Comparison of ENCODE assay signal across 1 cellular context in genomic region chr10:72085864-72086465, GRCh38.
TF ChIP-seq lines count a peak whose summit lies in the region.

No MANE protein-coding gene starts in this region.

TF ChIP-seq in WTC11, 78 proteins besides CTCF, POLR2A, EP300 and RAD21 (continued from another document):
- TF ChIP-seq TP53 (CRISPR knock-in tag; IDR thresholded peaks at IDR 0.05): no peak
